19 cellular contexts compared by ENCODE assay signal in the genomic region with DNA sequence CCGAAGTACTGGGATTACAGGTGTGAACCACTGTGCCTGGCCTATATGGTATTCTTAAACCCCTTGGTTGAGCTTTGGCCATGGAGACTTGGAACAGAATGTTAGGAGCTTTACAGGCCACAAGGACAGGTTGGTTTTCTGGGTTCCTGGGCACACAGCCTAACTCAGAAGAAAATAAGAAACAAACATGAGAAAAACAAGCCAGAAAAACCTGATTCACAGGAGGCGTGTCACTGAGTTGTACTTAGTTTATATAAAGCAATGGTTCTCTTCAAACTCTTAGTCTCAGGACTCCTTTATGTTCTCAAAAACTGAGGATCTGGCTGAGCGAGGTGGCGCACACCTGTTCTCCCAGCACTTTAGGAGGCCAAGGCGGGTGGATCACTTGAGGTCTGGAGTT.
"Had no signal": no experiment of that assay in that cellular context is flagged by ENCODE, and none has a peak within 500 bp of the region (broad histone marks: within the 10 kb centered on the region; RNA-seq: fewer than 3 reads in every experiment).

No MANE protein-coding gene starts in this region.

- H3K4me3 ChIP-seq: cardiac muscle cell, dorsolateral prefrontal cortex, esophagus squamous epithelium, heart right ventricle, right lobe of liver, thoracic aorta, uterus had no signal

- H3K4me3 Mint-ChIP-seq: activated CD4-positive, alpha-beta memory T cell treated with anti-CD3 and anti-CD28 coated beads for 36 hours; activated CD4-positive, alpha-beta T cell treated with anti-CD3 and anti-CD28 coated beads for 36 hours; activated T-cell treated with anti-CD3 and anti-CD28 coated beads, Interleukin-2, amount 50 U/mL, for 24 hours; natural killer cell; stimulated activated naive CD8-positive, alpha-beta T cell treated with anti-CD3 and anti-CD28 coated beads, Interleukin-15, amount 100 ng/mL, for 72 hours; T-helper 17 cell had no signal

- H3K36me3 Mint-ChIP-seq: activated CD4-positive, alpha-beta memory T cell treated with anti-CD3 and anti-CD28 coated beads for 36 hours; natural killer cell had no signal

- H3K36me3 ChIP-seq: cardiac muscle cell, esophagus squamous epithelium, heart right ventricle, right lobe of liver, thoracic aorta, uterus had no signal

- H3K27ac ChIP-seq: cardiac muscle cell, foreskin keratinocyte, right lobe of liver, thoracic aorta had no signal

- H3K9me3 ChIP-seq: esophagus squamous epithelium, heart right ventricle, right lobe of liver, thoracic aorta, uterus had no signal

- H3K27ac Mint-ChIP-seq: activated CD4-positive, alpha-beta memory T cell treated with anti-CD3 and anti-CD28 coated beads for 36 hours; activated CD4-positive, alpha-beta T cell treated with anti-CD3 and anti-CD28 coated beads for 36 hours; activated T-cell treated with anti-CD3 and anti-CD28 coated beads, Interleukin-2, amount 50 U/mL, for 24 hours; natural killer cell; stimulated activated naive CD8-positive, alpha-beta T cell treated with anti-CD3 and anti-CD28 coated beads, Interleukin-15, amount 100 ng/mL, for 72 hours; T-helper 17 cell had no signal

- FAIRE-seq: astrocyte had no signal

- DNase-seq: activated CD4-positive, alpha-beta memory T cell treated with anti-CD3 and anti-CD28 coated beads for 36 hours; activated CD4-positive, alpha-beta T cell treated with anti-CD3 and anti-CD28 coated beads for 36 hours; activated effector memory CD4-positive, alpha-beta T cell treated with Interleukin-2 at 50 U/mL for 16 hours; activated naive CD4-positive, alpha-beta T cell treated with anti-CD3 and anti-CD28 coated beads, Interleukin-2, amount 50 U/mL, for 16 hours; activated T-cell treated with anti-CD3 and anti-CD28 coated beads, Interleukin-2, amount 50 U/mL, for 24 hours; dorsolateral prefrontal cortex; esophagus squamous epithelium; foreskin keratinocyte; heart right ventricle; left cardiac atrium; natural killer cell; right lobe of liver; stimulated activated CD4-positive, alpha-beta T cell treated with anti-CD3 and anti-CD28 coated beads, Interleukin-1b, Interleukin-23, amount 100 ng/mL, for 48 hours; stimulated activated naive CD8-positive, alpha-beta T cell treated with anti-CD3 and anti-CD28 coated beads, Interleukin-15, amount 100 ng/mL, for 72 hours; T-helper 17 cell; uterus had no signal

- H3K9me3 Mint-ChIP-seq: activated CD4-positive, alpha-beta memory T cell treated with anti-CD3 and anti-CD28 coated beads for 36 hours; activated T-cell treated with anti-CD3 and anti-CD28 coated beads, Interleukin-2, amount 50 U/mL, for 24 hours; natural killer cell had no signal

- H3K4me1 ChIP-seq: foreskin keratinocyte had no signal

- H3K27me3 ChIP-seq: cardiac muscle cell, dorsolateral prefrontal cortex, esophagus squamous epithelium, heart right ventricle, right lobe of liver, uterus had no signal
